ENCODE assay signal across 1 cellular context in the genomic region with DNA sequence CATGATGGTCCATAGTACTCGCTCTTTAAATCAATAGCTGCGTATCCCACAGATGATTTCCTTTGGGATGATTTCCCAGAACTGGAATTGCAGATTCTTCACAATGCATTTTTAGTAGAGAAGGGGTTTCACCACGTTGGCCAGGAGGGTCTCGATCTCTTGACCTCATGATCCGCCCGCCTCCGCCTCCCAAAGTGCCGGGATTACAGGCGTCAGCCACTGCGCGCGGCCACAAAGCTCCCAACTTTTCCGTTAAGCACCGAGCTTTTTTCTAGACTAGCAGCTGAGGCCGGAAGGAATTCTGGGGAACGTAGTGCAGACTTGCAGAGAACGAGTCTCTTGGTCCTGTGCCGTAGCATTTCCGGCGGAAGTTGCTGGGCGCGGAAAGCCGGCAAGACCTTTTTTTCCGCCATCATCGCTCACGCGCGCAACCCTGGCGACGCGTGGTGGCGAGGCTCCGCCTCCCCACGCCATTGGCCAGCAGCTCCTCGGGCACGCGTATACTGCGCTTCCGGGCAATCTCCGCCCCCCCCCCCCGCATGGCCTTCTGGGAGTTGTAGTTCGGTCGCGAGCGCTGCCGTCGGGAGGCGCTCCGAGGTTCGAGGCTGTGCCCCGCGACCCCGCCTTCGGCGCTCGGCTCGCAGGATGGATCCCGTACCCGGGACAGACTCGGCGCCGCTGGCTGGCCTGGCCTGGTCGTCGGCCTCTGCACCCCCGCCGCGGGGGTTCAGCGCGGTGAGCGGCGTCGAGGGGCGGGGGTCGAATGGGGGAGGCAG.
TF ChIP-seq lines count a peak whose summit lies in the region.

A gene (plus strand): TSS at position 557 of the 776 bp plus-strand sequence. CDS start 89 bp downstream, at position 646.

TF ChIP-seq in K562, 482 proteins besides CTCF, POLR2A, EP300 and RAD21 (continued from another document):
- TF ChIP-seq CEBPB (tag; IDR thresholded peaks at IDR 0.05) (peak; percentile 40), GTF2E2 (tag; IDR thresholded peaks at IDR 0.05) (peak; percentile 63; the same call in 1 of the 2 replicates), HEY1 (CRISPR knock-in tag; IDR thresholded peaks at IDR 0.05; ENCODE audit: borderline replicate concordance) (no peak)
